ENCODE assay signal across 1 cellular context in the genomic region with DNA sequence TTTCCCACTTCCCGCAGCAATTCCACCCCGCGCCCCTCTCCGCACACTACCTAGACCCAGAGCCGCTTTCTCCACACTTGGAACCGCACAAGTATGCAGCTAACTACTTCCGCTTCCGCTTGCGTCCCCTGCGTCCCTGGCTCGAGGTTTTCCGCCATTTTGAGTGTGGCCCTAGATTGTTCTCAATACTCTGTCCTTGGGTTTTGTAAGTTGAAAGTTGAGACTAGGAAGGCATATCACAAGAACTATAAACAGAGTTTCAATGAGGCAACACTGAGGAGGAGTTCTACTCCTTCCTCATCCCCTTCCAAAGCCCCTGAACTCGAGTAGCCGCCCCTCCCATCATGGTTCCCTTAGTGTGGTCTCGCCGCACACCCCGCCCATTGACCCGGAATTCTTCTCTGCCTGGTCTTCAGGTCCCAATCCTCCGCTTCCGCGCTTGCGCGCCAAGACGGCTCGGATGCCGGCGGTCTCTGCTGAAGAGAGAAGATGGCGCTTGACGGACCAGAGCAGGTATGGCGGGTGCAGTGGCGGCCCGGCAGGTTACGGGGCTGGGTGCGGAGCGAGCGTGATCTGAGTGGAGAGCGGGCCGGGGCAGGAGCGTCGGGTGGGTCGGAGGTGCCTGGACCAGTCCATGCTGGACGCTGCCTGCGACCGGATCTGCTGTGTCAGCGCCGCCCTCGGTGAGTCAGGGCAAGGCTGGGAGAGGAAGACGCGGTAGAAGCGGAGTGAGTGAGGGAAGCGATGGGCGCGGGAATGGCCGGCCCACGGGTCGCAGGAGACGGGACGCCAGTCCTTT.
A peak's percentile ranks its signal among the peaks of the same experiment; 100 is the strongest.
TF ChIP-seq lines count a peak whose summit lies in the region.

A gene with protein sequence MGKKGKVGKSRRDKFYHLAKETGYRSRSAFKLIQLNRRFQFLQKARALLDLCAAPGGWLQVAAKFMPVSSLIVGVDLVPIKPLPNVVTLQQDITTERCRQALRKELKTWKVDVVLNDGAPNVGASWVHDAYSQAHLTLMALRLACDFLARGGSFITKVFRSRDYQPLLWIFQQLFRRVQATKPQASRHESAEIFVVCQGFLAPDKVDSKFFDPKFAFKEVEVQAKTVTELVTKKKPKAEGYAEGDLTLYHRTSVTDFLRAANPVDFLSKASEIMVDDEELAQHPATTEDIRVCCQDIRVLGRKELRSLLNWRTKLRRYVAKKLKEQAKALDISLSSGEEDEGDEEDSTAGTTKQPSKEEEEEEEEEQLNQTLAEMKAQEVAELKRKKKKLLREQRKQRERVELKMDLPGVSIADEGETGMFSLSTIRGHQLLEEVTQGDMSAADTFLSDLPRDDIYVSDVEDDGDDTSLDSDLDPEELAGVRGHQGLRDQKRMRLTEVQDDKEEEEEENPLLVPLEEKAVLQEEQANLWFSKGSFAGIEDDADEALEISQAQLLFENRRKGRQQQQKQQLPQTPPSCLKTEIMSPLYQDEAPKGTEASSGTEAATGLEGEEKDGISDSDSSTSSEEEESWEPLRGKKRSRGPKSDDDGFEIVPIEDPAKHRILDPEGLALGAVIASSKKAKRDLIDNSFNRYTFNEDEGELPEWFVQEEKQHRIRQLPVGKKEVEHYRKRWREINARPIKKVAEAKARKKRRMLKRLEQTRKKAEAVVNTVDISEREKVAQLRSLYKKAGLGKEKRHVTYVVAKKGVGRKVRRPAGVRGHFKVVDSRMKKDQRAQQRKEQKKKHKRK (minus strand): TSS at position 662 of the 799 bp plus-strand sequence. CDS start 761 bp downstream, outside the sequence.
TSS of gene PSMC5 (plus strand) at position 430 of the 799 bp plus-strand sequence. CDS start at position 490, 60 bp downstream.

TF ChIP-seq in K562, 482 proteins besides CTCF, POLR2A, EP300 and RAD21 (continued from another document and continues in another):
- no peak for TF ChIP-seq ZNF609 (CRISPR knock-in tag; IDR thresholded peaks at IDR 0.05; ENCODE audit: borderline replicate concordance)
- TF ChIP-seq NFE2 (IDR thresholded peaks at IDR 0.05; ENCODE audit: low read depth), result peak; percentile 86
- no peak; a peak in 1 of 4 replicates for TF ChIP-seq ARNT (IDR thresholded peaks at IDR 0.05)
- TF ChIP-seq ARID4B (CRISPR knock-in tag; IDR thresholded peaks at IDR 0.05), result peak; percentile 69
- TF ChIP-seq FOSL1 (tag; conservative IDR thresholded peaks at IDR 0.05), result peak; percentile 67; the same call in 1 of the 2 replicates
- TF ChIP-seq, protein P1, sequence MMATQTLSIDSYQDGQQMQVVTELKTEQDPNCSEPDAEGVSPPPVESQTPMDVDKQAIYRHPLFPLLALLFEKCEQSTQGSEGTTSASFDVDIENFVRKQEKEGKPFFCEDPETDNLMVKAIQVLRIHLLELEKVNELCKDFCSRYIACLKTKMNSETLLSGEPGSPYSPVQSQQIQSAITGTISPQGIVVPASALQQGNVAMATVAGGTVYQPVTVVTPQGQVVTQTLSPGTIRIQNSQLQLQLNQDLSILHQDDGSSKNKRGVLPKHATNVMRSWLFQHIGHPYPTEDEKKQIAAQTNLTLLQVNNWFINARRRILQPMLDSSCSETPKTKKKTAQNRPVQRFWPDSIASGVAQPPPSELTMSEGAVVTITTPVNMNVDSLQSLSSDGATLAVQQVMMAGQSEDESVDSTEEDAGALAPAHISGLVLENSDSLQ (IDR thresholded peaks at IDR 0.05), result peak; percentile 73
- TF ChIP-seq CREB1 (IDR thresholded peaks at IDR 0.05), result peak; percentile 55; the same call in 1 of the 2 replicates
- peak; percentile 74 for TF ChIP-seq CREB1 (CRISPR knock-in tag; IDR thresholded peaks at IDR 0.05)
- TF ChIP-seq NFATC3 (IDR thresholded peaks at IDR 0.05), result no peak
- TF ChIP-seq, protein P2, sequence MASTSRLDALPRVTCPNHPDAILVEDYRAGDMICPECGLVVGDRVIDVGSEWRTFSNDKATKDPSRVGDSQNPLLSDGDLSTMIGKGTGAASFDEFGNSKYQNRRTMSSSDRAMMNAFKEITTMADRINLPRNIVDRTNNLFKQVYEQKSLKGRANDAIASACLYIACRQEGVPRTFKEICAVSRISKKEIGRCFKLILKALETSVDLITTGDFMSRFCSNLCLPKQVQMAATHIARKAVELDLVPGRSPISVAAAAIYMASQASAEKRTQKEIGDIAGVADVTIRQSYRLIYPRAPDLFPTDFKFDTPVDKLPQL (IDR thresholded peaks at IDR 0.05; ENCODE audit: extremely low read depth, insufficient read length), result peak; percentile 31
- peak; percentile 76; the same call in 1 of the 2 replicates for TF ChIP-seq KDM2B (CRISPR knock-in tag; IDR thresholded peaks at IDR 0.05)
- TF ChIP-seq COPS2 (conservative IDR thresholded peaks at IDR 0.05), result no peak
- 0 out of 2 replicates have a peak, but pooled peaks have one; percentile 10 for TF ChIP-seq ELF4 (CRISPR knock-in tag; IDR thresholded peaks at IDR 0.05)
- no peak for TF ChIP-seq ZC3H11A (IDR thresholded peaks at IDR 0.05; ENCODE audit: low read depth, low read length)
- no peak for TF ChIP-seq PHF21A (IDR thresholded peaks at IDR 0.05; ENCODE audit: borderline replicate concordance, low read depth)
- no peak for TF ChIP-seq ZNF778 (CRISPR knock-in tag; IDR thresholded peaks at IDR 0.05)
- TF ChIP-seq POLR2B (IDR thresholded peaks at IDR 0.05; ENCODE audit: low read depth, partially characterized antibody), result peak; percentile 83
- peak; percentile 68 to 93 for TF ChIP-seq SIN3A (IDR thresholded peaks at IDR 0.05; ENCODE audit: borderline replicate concordance in 2 of 2, control insufficient read depth in 1 of 2, low read depth in 2 of 2, low read length in 2 of 2)
- peak; percentile 70 for TF ChIP-seq POLR2AphosphoS5 (IDR thresholded peaks at IDR 0.05; ENCODE audit: control insufficient read depth, insufficient read depth, low read depth, low read length)
- TF ChIP-seq RBM17 (IDR thresholded peaks at IDR 0.05; ENCODE audit: borderline replicate concordance, low read depth, low read length), result no peak
- TF ChIP-seq, protein P3, sequence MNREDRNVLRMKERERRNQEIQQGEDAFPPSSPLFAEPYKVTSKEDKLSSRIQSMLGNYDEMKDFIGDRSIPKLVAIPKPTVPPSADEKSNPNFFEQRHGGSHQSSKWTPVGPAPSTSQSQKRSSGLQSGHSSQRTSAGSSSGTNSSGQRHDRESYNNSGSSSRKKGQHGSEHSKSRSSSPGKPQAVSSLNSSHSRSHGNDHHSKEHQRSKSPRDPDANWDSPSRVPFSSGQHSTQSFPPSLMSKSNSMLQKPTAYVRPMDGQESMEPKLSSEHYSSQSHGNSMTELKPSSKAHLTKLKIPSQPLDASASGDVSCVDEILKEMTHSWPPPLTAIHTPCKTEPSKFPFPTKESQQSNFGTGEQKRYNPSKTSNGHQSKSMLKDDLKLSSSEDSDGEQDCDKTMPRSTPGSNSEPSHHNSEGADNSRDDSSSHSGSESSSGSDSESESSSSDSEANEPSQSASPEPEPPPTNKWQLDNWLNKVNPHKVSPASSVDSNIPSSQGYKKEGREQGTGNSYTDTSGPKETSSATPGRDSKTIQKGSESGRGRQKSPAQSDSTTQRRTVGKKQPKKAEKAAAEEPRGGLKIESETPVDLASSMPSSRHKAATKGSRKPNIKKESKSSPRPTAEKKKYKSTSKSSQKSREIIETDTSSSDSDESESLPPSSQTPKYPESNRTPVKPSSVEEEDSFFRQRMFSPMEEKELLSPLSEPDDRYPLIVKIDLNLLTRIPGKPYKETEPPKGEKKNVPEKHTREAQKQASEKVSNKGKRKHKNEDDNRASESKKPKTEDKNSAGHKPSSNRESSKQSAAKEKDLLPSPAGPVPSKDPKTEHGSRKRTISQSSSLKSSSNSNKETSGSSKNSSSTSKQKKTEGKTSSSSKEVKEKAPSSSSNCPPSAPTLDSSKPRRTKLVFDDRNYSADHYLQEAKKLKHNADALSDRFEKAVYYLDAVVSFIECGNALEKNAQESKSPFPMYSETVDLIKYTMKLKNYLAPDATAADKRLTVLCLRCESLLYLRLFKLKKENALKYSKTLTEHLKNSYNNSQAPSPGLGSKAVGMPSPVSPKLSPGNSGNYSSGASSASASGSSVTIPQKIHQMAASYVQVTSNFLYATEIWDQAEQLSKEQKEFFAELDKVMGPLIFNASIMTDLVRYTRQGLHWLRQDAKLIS (CRISPR knock-in tag; IDR thresholded peaks at IDR 0.05), result peak; percentile 90
- no peak for TF ChIP-seq EZH2 (IDR thresholded peaks at IDR 0.05; ENCODE audit: borderline replicate concordance, low read depth, low read length)
- TF ChIP-seq TBP (optimal IDR thresholded peaks at IDR 0.05; ENCODE audit: low read depth, low read length), result peak; percentile 63
- TF ChIP-seq DDX20 (tag; IDR thresholded peaks at IDR 0.05; ENCODE audit: low read depth), result 0 out of 2 replicates have a peak, but pooled peaks have one; percentile 47
- TF ChIP-seq IRF1 (CRISPR knock-in tag; IDR thresholded peaks at IDR 0.05; ENCODE audit: borderline replicate concordance), result no peak
- TF ChIP-seq HLTF (IDR thresholded peaks at IDR 0.05), result 0 out of 2 replicates have a peak, but pooled peaks have one; percentile 25
- no peak for TF ChIP-seq SREBF1 (IDR thresholded peaks at IDR 0.05; ENCODE audit: borderline replicate concordance, low read depth, low read length)
- TF ChIP-seq HNRNPLL (IDR thresholded peaks at IDR 0.05; ENCODE audit: low read depth, low read length, poor library complexity, severe bottlenecking), result peak; percentile 69
- TF ChIP-seq TAF7 (tag; IDR thresholded peaks at IDR 0.05), result peak; percentile 79
- TF ChIP-seq, protein P4, sequence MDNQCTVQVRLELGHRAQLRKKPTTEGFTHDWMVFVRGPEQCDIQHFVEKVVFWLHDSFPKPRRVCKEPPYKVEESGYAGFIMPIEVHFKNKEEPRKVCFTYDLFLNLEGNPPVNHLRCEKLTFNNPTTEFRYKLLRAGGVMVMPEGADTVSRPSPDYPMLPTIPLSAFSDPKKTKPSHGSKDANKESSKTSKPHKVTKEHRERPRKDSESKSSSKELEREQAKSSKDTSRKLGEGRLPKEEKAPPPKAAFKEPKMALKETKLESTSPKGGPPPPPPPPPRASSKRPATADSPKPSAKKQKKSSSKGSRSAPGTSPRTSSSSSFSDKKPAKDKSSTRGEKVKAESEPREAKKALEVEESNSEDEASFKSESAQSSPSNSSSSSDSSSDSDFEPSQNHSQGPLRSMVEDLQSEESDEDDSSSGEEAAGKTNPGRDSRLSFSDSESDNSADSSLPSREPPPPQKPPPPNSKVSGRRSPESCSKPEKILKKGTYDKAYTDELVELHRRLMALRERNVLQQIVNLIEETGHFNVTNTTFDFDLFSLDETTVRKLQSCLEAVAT (IDR thresholded peaks at IDR 0.05), result 0 out of 4 replicates have a peak, but pooled peaks of 1 of the 2 experiments have one; percentile 17
- peak; percentile 98 for TF ChIP-seq ETV5 (CRISPR knock-in tag; IDR thresholded peaks at IDR 0.05; ENCODE audit: low read depth)
- no peak for TF ChIP-seq ZNF134 (CRISPR knock-in tag; conservative IDR thresholded peaks at IDR 0.05)
- TF ChIP-seq NFXL1 (CRISPR knock-in tag; IDR thresholded peaks at IDR 0.05), result no peak
